Comparison of ENCODE assay signal across 9 cellular contexts in genomic region chr12:27969901-27970390, GRCh38. TPM values are rescaled to one million over a fixed set of nuclear protein-coding genes. Genes with fewer than 3 reads are reported as not detected.
DNase-seq lines count a peak whose midpoint lies in the region; ATAC-seq, FAIRE-seq and TF ChIP-seq lines count a peak whose summit lies in the region.
"Had no signal": no experiment of that assay in that cellular context is flagged by ENCODE, and none has a peak within 500 bp of the region (broad histone marks: within the 10 kb centered on the region; RNA-seq: fewer than 3 reads in every experiment).

No MANE protein-coding gene starts in this region.

- no peak overlapping the region; the same call in 1 of the 2 replicates for H3K14ac ChIP-seq in H9 (ENCODE audit: insufficient read depth, low read length)

- no peak for TF ChIP-seq POLR2A in GM12892 (IDR thresholded peaks at IDR 0.05; ENCODE audit: low read depth, low read length)

- H2BK15ac ChIP-seq in H9 (ENCODE audit: low read depth, low read length), result no peak overlapping the region

- H3K4me3 Mint-ChIP-seq in H9, result peak overlapping the region; percentile 70 to 88
- peak overlapping the region; percentile 76 to 86 for H3K4me3 Mint-ChIP-seq in stimulated activated naive B cell treated with anti-CD40 and anti-IgM and Interleukin-4, amounts not matched to agents 10 μg/mL and 1 μg/mL and 100 μg/mL, for 72 hours

- peak overlapping the region in 1 of 3 experiments; percentile 17; a peak in 1 of 7 replicates for H3K27ac Mint-ChIP-seq in H9
- peak overlapping the region; percentile 48 for H3K27ac Mint-ChIP-seq in stimulated activated naive B cell treated with anti-CD40 and anti-IgM and Interleukin-4, amounts not matched to agents 10 μg/mL and 1 μg/mL and 100 μg/mL, for 72 hours

- no peak overlapping the region for H2AK5ac ChIP-seq in H9 (ENCODE audit: insufficient read length, low read length)

- H3K79me2 ChIP-seq in H9 (ENCODE audit: insufficient read depth, low read length), result no peaks in the 10 kb centered on the region

- H3K27me3 Mint-ChIP-seq in H9 (ENCODE audit: low read depth), result peaks cover 95% of the 10 kb centered on the region
- peaks cover 54 to 71% of the 10 kb centered on the region in 2 donors for H3K27me3 Mint-ChIP-seq in stimulated activated naive B cell treated with anti-CD40 and anti-IgM and Interleukin-4, amounts not matched to agents 10 μg/mL and 1 μg/mL and 100 μg/mL, for 72 hours

- peak; percentile 81 to 82 for ATAC-seq in stimulated activated naive B cell treated with anti-CD40 and anti-IgM and Interleukin-4, amounts not matched to agents 10 μg/mL and 1 μg/mL and 100 μg/mL, for 72 hours (replicated peaks)

- peak; percentile 62 for FAIRE-seq in GM12892 (lab: Jason Lieb, UNC)

- H3K9me3 ChIP-seq in H9 (ENCODE audit: control insufficient read depth, low read depth, low read length), result no peaks in the 10 kb centered on the region

- H3K4me2 ChIP-seq in H9 (ENCODE audit: insufficient read depth, insufficient read length, low read length), result peak overlapping the region; percentile 83

- peaks cover 44 to 55% of the 10 kb centered on the region in 2 experiments for H3K4me1 Mint-ChIP-seq in H9
- peaks cover 18 to 28% of the 10 kb centered on the region in 2 donors for H3K4me1 Mint-ChIP-seq in stimulated activated naive B cell treated with anti-CD40 and anti-IgM and Interleukin-4, amounts not matched to agents 10 μg/mL and 1 μg/mL and 100 μg/mL, for 72 hours

- H3K9ac ChIP-seq in H9 (ENCODE audit: extremely low read depth, insufficient read length, low read length), result no peak overlapping the region

- H2BK12ac ChIP-seq in H9 (ENCODE audit: insufficient read length, low read depth, low read length), result no peak overlapping the region

- no peak overlapping the region for H2BK20ac ChIP-seq in H9 (ENCODE audit: low read depth, low read length, poor library complexity, severe bottlenecking)

- no peak overlapping the region for H4K91ac ChIP-seq in H9 (ENCODE audit: insufficient read length, low read depth, low read length)

- peaks cover 2% of the 10 kb centered on the region for H3K4me1 ChIP-seq in H9 (ENCODE audit: insufficient read depth, low read length)

- TF ChIP-seq CTCF in H9 (conservative IDR thresholded peaks at IDR 0.05) (no peak), LNCaP clone FGC (IDR thresholded peaks at IDR 0.05; ENCODE audit: control insufficient read depth, extremely low read depth, insufficient read depth) (peak; percentile 67), epithelial cell of esophagus (IDR thresholded peaks at IDR 0.05; ENCODE audit: insufficient read depth, low read depth, low read length, missing control alignments) (no peak)

- H3K9me3 Mint-ChIP-seq in H9, result peaks cover 0 to 3% of the 10 kb centered on the region in 2 experiments; a peak in 2 of 5 replicates
- H3K9me3 Mint-ChIP-seq in stimulated activated naive B cell treated with anti-CD40 and anti-IgM and Interleukin-4, amounts not matched to agents 10 μg/mL and 1 μg/mL and 100 μg/mL, for 72 hours, result no peaks in the 10 kb centered on the region

- peaks cover 28% of the 10 kb centered on the region for H3K23me2 ChIP-seq in H9 (ENCODE audit: insufficient read length, low read depth, low read length, poor library complexity, severe bottlenecking)

- H3K4me3 ChIP-seq in LNCaP clone FGC (ENCODE audit: low read depth, low read length) (peak overlapping the region; percentile 47), epithelial cell of esophagus (ENCODE audit: low read length) (peak overlapping the region; percentile 81)

- no peak overlapping the region for H4K8ac ChIP-seq in H9 (replicated peaks; ENCODE audit: insufficient read length, low read depth, low read length)

- H3K27me3 ChIP-seq in H9 (ENCODE audit: insufficient read depth, low read length), result peaks cover 58% of the 10 kb centered on the region

- no peak overlapping the region for H3K18ac ChIP-seq in H9 (ENCODE audit: insufficient read length, low read depth, low read length)

- H2BK120ac ChIP-seq in H9 (ENCODE audit: low read depth, low read length, poor library complexity, severe bottlenecking), result no peak overlapping the region

- H3K56ac ChIP-seq in H9 (ENCODE audit: insufficient read length, low read depth, low read length), result no peak overlapping the region

- H2AFZ ChIP-seq in H9 (ENCODE audit: low read length), result no peak overlapping the region

- no peak overlapping the region for H4K5ac ChIP-seq in H9 (ENCODE audit: insufficient read length, low read depth, low read length)

- WGBS in H9 (ENCODE audit: extremely low coverage, insufficient read length, low lambda C conversion rate), result no CpG with 5 or more reads among the region's 48 CpGs

- DNase-seq in GM12892 (ENCODE audit: insufficient read length) (peak; percentile 50), H9 (peak; percentile 84), LNCaP clone FGC (ENCODE audit: low read depth) (no peak), epithelial cell of esophagus (ENCODE audit: low read depth) (peak; percentile 90), mucosa of gallbladder (ENCODE audit: low spot score) (peak; percentile 53), T-helper 9 cell (no peak)
- DNase-seq in activated CD4-positive, alpha-beta T cell treated with anti-CD3 and anti-CD28 coated beads, Interleukin-2, amount 50 U/mL, for 1 hour, result peak; percentile 26
- peak; percentile 55 for DNase-seq in stimulated activated naive B cell treated with anti-CD40 and anti-IgM and Interleukin-4, amounts not matched to agents 10 μg/mL and 1 μg/mL and 100 μg/mL, for 72 hours

- H3T11ph ChIP-seq in H9 (ENCODE audit: low read length), result no peak overlapping the region

- no peak overlapping the region for H2BK5ac ChIP-seq in H9 (ENCODE audit: insufficient read length, low read length)

- no peaks in the 10 kb centered on the region for H3K79me1 ChIP-seq in H9 (ENCODE audit: insufficient read depth, low read depth, low read length, poor library complexity, severe bottlenecking)

- no peak overlapping the region for H3K27ac ChIP-seq in H9 (ENCODE audit: insufficient read length, low read depth, low read length)

- no peaks in the 10 kb centered on the region; a peak in 2 of 7 replicates for H3K36me3 Mint-ChIP-seq in H9 (ENCODE audit: insufficient read depth in 1 of 3, low read depth in 3 of 3)
- peaks cover 0 to 2% of the 10 kb centered on the region in 2 donors for H3K36me3 Mint-ChIP-seq in stimulated activated naive B cell treated with anti-CD40 and anti-IgM and Interleukin-4, amounts not matched to agents 10 μg/mL and 1 μg/mL and 100 μg/mL, for 72 hours

- no peaks in the 10 kb centered on the region for H4K20me1 ChIP-seq in H9 (ENCODE audit: control insufficient read depth, insufficient read depth, insufficient read length)

- H3K23ac ChIP-seq in H9 (ENCODE audit: insufficient read length, low read depth, low read length), result no peak overlapping the region

- H3K4ac ChIP-seq in H9 (ENCODE audit: low read depth, low read length), result no peak overlapping the region

RNA-seq across cellular contexts. Expression of gene PTHLH, which starts 2.6 kb away (rescaled TPM):
- polyA plus RNA-seq in GM12892 (2012; ENCODE audit: missing spikeins), result not detected
- total RNA-seq in H9 (2021) (0.35 and 0.39 TPM in 2 replicates), mucosa of gallbladder (103 TPM)
- total RNA-seq: mononuclear cell had no signal

Comparison
In these comparisons a context has a peak if more than half of its experiments do, and no peak if none do; other contexts are left out.
1. DNase-seq: peak in GM12892 (single experiment), H9 (single experiment), activated CD4-positive, alpha-beta T cell treated with anti-CD3 and anti-CD28 coated beads, Interleukin-2, amount 50 U/mL, for 1 hour (single experiment), epithelial cell of esophagus (single experiment), mucosa of gallbladder (single experiment) and stimulated activated naive B cell treated with anti-CD40 and anti-IgM and Interleukin-4, amounts not matched to agents 10 μg/mL and 1 μg/mL and 100 μg/mL, for 72 hours (single experiment); none in LNCaP clone FGC (single experiment) and T-helper 9 cell (single experiment).
2. RNA of gene PTHLH, which starts 2.6 kb away (total RNA-seq): 103 TPM in mucosa of gallbladder (single experiment); 0.35 to 0.39 TPM in H9; every median in the first group is over 10 times any median in the second.